In the genomic region with DNA sequence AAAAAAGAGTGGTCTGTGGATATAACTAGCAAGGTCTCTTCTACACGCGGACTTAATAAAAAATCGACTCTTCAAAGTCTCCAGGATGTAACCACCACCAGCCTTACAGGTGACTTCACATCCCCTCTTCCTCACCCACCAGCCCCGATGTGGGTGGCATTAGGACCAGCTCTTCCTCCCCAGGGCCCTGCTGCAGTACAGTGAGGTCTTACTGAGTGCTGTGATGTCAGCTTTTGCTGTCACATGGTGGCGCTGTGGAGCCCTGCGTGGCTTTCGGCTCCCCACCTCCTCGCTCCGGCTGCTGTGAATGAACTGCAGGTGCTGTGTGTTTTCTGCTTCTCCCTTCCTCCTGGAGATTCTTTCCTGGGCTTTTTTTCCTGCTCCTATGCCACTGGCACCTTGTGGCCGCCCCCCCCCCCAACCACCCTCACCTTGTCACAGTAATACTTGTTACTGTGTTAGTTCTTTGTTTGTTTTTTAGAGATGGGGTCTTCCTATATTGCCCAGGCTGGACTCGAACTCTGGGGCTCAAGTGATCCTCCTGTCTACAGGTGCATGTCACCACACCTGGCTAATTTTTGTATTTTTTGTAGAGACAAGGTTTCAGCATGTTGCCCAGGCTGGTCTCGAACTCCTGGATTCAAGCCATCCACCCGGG, we compare ENCODE assay signal across 8 cellular contexts. TPM values are rescaled to one million over a fixed set of nuclear protein-coding genes. Genes with fewer than 3 reads are reported as not detected.
DNase-seq lines count a peak whose midpoint lies in the region; ATAC-seq and TF ChIP-seq lines count a peak whose summit lies in the region.

No MANE protein-coding gene starts in this region.

- H3K4me3 ChIP-seq in SJSA1 (no peak overlapping the region), gastroesophageal sphincter (no peak overlapping the region), ovary (no peak overlapping the region), tibial nerve (no peak overlapping the region)

- peak; percentile 93 for TF ChIP-seq CTCF in AG09319 (IDR thresholded peaks at IDR 0.05; ENCODE audit: low read depth, low read length)
- peak; percentile 22 to 73 (median 50) for TF ChIP-seq CTCF in gastroesophageal sphincter (IDR thresholded peaks at IDR 0.05)
- TF ChIP-seq CTCF in ovary (IDR thresholded peaks at IDR 0.05), result peak; percentile 8 to 21 (median 21)
- TF ChIP-seq CTCF in tibial nerve (IDR thresholded peaks at IDR 0.05), result peak; percentile 50 to 72 (median 63)

- no peaks in the 10 kb centered on the region for H3K9me3 ChIP-seq in SJSA1 (replicated peaks)
- H3K9me3 ChIP-seq in gastroesophageal sphincter, result no peaks in the 10 kb centered on the region
- no peaks in the 10 kb centered on the region for H3K9me3 ChIP-seq in ovary
- H3K9me3 ChIP-seq in tibial nerve, result no peaks in the 10 kb centered on the region

- TF ChIP-seq POLR2A in gastroesophageal sphincter (IDR thresholded peaks at IDR 0.05) (no peak), ovary (IDR thresholded peaks at IDR 0.05) (no peak), tibial nerve (IDR thresholded peaks at IDR 0.05) (no peak)

- H3K27me3 ChIP-seq in SJSA1 (replicated peaks), result peaks cover 36% of the 10 kb centered on the region
- peaks cover 45% of the 10 kb centered on the region for H3K27me3 ChIP-seq in gastroesophageal sphincter
- H3K27me3 ChIP-seq in ovary, result no peaks in the 10 kb centered on the region
- H3K27me3 ChIP-seq in tibial nerve, result peaks cover 0 to 32% of the 10 kb centered on the region in 2 donors

- intact Hi-C loops in ovary (cut with DNase I), result loop anchor here in 1 of 4 donors (2.0 kb wide), 1 partner anchor 509 kb away; no protein-coding TSS in a partner anchor

- WGBS in gastroesophageal sphincter (ENCODE audit: low coverage in 1 of 2), 2 donors, result 27 to 28% methylated on average over 6 to 10 of the region's 13 CpGs
- 17 to 20% (median 18%) methylated on average over 13 of the region's 13 CpGs for WGBS in ovary, 3 donors
- 19 to 20% methylated on average over 13 of the region's 13 CpGs for WGBS in tibial nerve, 2 donors

- no peak overlapping the region for H3K27ac ChIP-seq in SJSA1
- no peak overlapping the region for H3K27ac ChIP-seq in gastroesophageal sphincter
- no peak overlapping the region for H3K27ac ChIP-seq in ovary
- H3K27ac ChIP-seq in tibial nerve, result no peak overlapping the region

- DNase-seq in AG09319 (ENCODE audit: extremely low read depth, low read depth), result no peak
- DNase-seq in NCI-H1048 (lab: John Stamatoyannopoulos, UW), result peak; percentile 57
- peak; percentile 45 to 77 for DNase-seq in SJSA1 (ENCODE audit: low read depth in 1 of 2, low spot score in 2 of 2)
- DNase-seq in activated effector memory CD4-positive, alpha-beta T cell treated with anti-CD3 and anti-CD28 coated beads, Interleukin-2, amount 50 U/mL, for 16 hours, result peak; percentile 94
- DNase-seq in ovary, result peak; percentile 34 to 80 (median 66)
- DNase-seq in tibial nerve (ENCODE audit: low spot score in 2 of 2), result peak; percentile 61 to 80

- TF ChIP-seq EP300 in gastroesophageal sphincter (IDR thresholded peaks at IDR 0.05) (no peak), ovary (IDR thresholded peaks at IDR 0.05) (no peak), tibial nerve (IDR thresholded peaks at IDR 0.05) (no peak)

- ATAC-seq in GM21423 (IDR thresholded peaks at IDR 0.05; ENCODE audit: unreplicated experiment), result peak; percentile 64
- peak; percentile 77 for ATAC-seq in gastroesophageal sphincter

- H3K36me3 ChIP-seq in SJSA1, result no peaks in the 10 kb centered on the region
- H3K36me3 ChIP-seq in gastroesophageal sphincter, result no peaks in the 10 kb centered on the region
- no peaks in the 10 kb centered on the region for H3K36me3 ChIP-seq in ovary
- H3K36me3 ChIP-seq in tibial nerve, result no peaks in the 10 kb centered on the region

- no peaks in the 10 kb centered on the region for H3K4me1 ChIP-seq in SJSA1 (replicated peaks)
- peaks cover 0 to 4% (median 0%) of the 10 kb centered on the region in 3 donors for H3K4me1 ChIP-seq in gastroesophageal sphincter
- H3K4me1 ChIP-seq in ovary (ENCODE audit: insufficient read depth), result no peaks in the 10 kb centered on the region
- no peaks in the 10 kb centered on the region for H3K4me1 ChIP-seq in tibial nerve

RNA-seq across cellular contexts. Expression of a gene that starts 15.8 kb away (rescaled TPM):
- total RNA-seq in SJSA1 (2014; rRNA removed; shearing (Covaris generic)), result 23.6 and 24.7 TPM in 2 replicates
- total RNA-seq in gastroesophageal sphincter (100 to 1,000 TPM in 1 of 4 donors, 10 to 100 TPM in 3; 47.5 to 162 (median 77.6) TPM), ovary (10 to 100 TPM; 17.0 to 64.4 (median 37.2) TPM), tibial nerve (10 to 100 TPM; 32.0 to 57.3 (median 38.9) TPM)
- 10 to 100 TPM; 23.6 to 33.8 TPM for polyA plus RNA-seq in ovary

Comparison
In these comparisons a context has a peak if more than half of its experiments do, and no peak if none do; other contexts are left out.
1. CTCF ChIP-seq: peak in every context shown above with its lines; median percentile 93 in AG09319; 63 in tibial nerve; 50 in gastroesophageal sphincter; 21 in ovary.